In genomic region chr5:32489791-32490581, GRCh38 we compare ENCODE assay signal across 8 cellular contexts. TPM values are rescaled to one million over a fixed set of nuclear protein-coding genes. Genes with fewer than 3 reads are reported as not detected.
DNase-seq lines count a peak whose midpoint lies in the region; ATAC-seq, FAIRE-seq and TF ChIP-seq lines count a peak whose summit lies in the region.

No MANE protein-coding gene starts in this region.

- peak; percentile 83 for ATAC-seq in mucosa of descending colon
- ATAC-seq in HG03571 (IDR thresholded peaks at IDR 0.05; ENCODE audit: unreplicated experiment) = no peak

- no peak overlapping the region for H3K4me3 ChIP-seq in mucosa of descending colon

- no peaks in the 10 kb centered on the region for H3K9me3 ChIP-seq in mucosa of descending colon

- intact Hi-C loops in mucosa of descending colon (cut with DNase I, micrococcal nuclease) = loop anchor here (5.0 kb wide), 2 partner anchors 102 to 122 kb away; no protein-coding TSS in a partner anchor

- peak; percentile 92 for DNase-seq in DMS53 treated with DMSO at 0.1 percent for 48 hours (lab: John Stamatoyannopoulos, UW; ENCODE audit: unreplicated experiment)
- peak; percentile 79 for DNase-seq in HT-29 (ENCODE audit: low spot score)
- DNase-seq in NOMO-1 treated with DMSO at 0.1 percent for 48 hours (lab: John Stamatoyannopoulos, UW; ENCODE audit: unreplicated experiment) = peak; percentile 82
- peak; percentile 7 to 61 (median 52) for DNase-seq in activated CD8-positive, alpha-beta memory T cell treated with anti-CD3 and anti-CD28 coated beads for 48 hours (ENCODE audit: low read depth in 2 of 3, low spot score in 2 of 3)
- DNase-seq in mucosa of descending colon = peak; percentile 55 to 87 (median 73)
- DNase-seq in stimulated activated CD8-positive, alpha-beta memory T cell treated with anti-CD3 and anti-CD28 coated beads, Interleukin-4, amount 100 ng/mL, for 1 hour (ENCODE audit: low read depth in 2 of 2, low spot score in 1 of 2) = peak; percentile 28 to 34

- FAIRE-seq in endometrium (lab: Jason Lieb, UNC) = peak; percentile 29

- peaks cover 4% of the 10 kb centered on the region for H3K4me1 ChIP-seq in mucosa of descending colon (ENCODE audit: low read depth)

- peak; percentile 19 for TF ChIP-seq CTCF in mucosa of descending colon (IDR thresholded peaks at IDR 0.05)

- H3K36me3 ChIP-seq in mucosa of descending colon (ENCODE audit: low read depth) = no peaks in the 10 kb centered on the region

RNA-seq across cellular contexts. Expression of gene ZFR, which starts 45.4 kb away (rescaled TPM):
- 61.0 and 74.6 TPM in 2 replicates for total RNA-seq in HT-29 (2014; rRNA removed; shearing (Covaris generic))
- 10 to 100 TPM; 44.0 to 73.3 (median 44.7) TPM for total RNA-seq in mucosa of descending colon

Comparison
In these comparisons a context has a peak if more than half of its experiments do, and no peak if none do; other contexts are left out.
1. DNase-seq: peak in every context shown above with its lines; median percentile 92 in DMS53 treated with DMSO at 0.1 percent for 48 hours; 82 in NOMO-1 treated with DMSO at 0.1 percent for 48 hours; 79 in HT-29; 73 in mucosa of descending colon; 52 in activated CD8-positive, alpha-beta memory T cell treated with anti-CD3 and anti-CD28 coated beads for 48 hours; 31 in stimulated activated CD8-positive, alpha-beta memory T cell treated with anti-CD3 and anti-CD28 coated beads, Interleukin-4, amount 100 ng/mL, for 1 hour.